1 cellular context compared by ENCODE assay signal in the genomic region with DNA sequence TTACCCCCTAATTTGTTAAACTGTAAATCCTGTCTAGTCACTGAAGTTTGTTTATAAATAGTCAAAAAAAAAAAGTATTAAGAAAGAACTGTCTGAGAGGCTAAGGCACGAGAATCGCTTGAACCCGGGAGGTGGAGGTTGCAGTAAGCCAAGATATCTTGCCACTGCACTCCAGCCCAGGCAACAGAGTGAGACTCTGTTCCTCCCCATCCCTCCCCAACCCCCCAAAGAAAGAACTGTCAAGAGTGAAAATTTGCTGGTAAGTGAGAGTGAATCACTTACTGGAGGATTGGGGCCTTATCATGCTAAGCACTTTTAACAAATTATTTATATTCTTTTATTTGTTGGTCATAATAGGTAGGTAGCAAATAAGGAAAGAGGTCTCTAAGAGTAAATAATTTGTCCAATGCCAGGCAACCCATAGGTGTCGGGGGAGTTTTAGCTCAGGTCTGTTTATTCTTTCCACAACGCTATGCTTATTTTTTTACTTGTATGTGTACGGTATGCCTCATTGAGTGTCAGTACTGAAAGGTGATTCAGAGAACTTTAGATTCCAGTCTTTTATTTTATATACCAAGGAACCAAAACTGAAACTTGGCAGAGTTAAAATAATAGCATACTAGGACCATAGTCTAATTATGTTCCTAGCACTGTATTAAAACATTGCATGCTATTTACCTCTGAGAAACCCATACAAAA.
TF ChIP-seq lines count a peak whose summit lies in the region.

No MANE protein-coding gene starts in this region.

TF ChIP-seq in GM23338, 12 proteins besides CTCF, POLR2A, EP300 and RAD21 (continued from another document):
- TF ChIP-seq NANOG (IDR thresholded peaks at IDR 0.05; ENCODE audit: borderline replicate concordance) = no peak
- TF ChIP-seq, protein P1, sequence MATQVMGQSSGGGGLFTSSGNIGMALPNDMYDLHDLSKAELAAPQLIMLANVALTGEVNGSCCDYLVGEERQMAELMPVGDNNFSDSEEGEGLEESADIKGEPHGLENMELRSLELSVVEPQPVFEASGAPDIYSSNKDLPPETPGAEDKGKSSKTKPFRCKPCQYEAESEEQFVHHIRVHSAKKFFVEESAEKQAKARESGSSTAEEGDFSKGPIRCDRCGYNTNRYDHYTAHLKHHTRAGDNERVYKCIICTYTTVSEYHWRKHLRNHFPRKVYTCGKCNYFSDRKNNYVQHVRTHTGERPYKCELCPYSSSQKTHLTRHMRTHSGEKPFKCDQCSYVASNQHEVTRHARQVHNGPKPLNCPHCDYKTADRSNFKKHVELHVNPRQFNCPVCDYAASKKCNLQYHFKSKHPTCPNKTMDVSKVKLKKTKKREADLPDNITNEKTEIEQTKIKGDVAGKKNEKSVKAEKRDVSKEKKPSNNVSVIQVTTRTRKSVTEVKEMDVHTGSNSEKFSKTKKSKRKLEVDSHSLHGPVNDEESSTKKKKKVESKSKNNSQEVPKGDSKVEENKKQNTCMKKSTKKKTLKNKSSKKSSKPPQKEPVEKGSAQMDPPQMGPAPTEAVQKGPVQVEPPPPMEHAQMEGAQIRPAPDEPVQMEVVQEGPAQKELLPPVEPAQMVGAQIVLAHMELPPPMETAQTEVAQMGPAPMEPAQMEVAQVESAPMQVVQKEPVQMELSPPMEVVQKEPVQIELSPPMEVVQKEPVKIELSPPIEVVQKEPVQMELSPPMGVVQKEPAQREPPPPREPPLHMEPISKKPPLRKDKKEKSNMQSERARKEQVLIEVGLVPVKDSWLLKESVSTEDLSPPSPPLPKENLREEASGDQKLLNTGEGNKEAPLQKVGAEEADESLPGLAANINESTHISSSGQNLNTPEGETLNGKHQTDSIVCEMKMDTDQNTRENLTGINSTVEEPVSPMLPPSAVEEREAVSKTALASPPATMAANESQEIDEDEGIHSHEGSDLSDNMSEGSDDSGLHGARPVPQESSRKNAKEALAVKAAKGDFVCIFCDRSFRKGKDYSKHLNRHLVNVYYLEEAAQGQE (IDR thresholded peaks at IDR 0.05; ENCODE audit: unreplicated experiment) = no peak
